Comparison of ENCODE assay signal across 20 cellular contexts in the genomic region with DNA sequence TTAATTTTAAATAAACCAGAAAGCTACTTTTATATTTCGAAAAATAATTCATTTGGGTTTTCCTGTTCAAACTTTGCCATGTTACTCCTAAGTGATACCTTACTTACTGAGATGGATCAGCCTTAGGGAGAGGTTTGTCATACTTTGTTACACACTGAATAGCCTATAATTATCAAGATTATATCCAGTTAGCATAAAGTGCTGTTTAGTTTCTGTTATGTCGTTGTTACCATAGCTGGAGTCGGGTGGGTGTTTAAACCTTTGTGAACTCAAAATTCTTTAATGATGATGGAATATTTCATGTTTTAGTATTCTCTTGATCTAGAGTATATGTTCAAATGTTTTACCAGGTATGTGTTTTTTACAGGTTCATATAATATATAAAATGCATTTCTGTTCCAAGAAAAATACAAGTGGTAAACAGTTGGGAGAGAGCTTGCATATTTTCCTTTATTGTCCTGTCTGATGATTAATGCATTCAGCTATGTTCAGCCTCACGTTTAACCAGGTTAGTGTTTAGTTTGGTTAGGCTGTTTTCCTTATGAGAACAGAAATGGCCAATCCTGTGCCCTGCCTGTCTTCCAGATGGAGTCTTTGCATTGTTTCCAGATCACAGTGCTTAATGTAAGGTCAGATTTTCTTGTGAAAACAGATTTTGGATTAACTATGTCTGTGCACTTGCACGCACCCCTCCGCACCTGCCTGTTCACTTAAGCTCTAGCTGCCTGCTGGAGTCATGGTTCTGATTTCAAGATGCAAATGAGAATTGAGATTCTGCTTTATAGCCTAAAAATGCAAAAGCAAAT.
DNase-seq lines count a peak whose midpoint lies in the region; ATAC-seq, FAIRE-seq and TF ChIP-seq lines count a peak whose summit lies in the region.
"Had no signal": no experiment of that assay in that cellular context is flagged by ENCODE, and none has a peak within 500 bp of the region (broad histone marks: within the 10 kb centered on the region; RNA-seq: fewer than 3 reads in every experiment).

No MANE protein-coding gene starts in this region.

- H3K9me3 ChIP-seq in breast epithelium (no peaks in the 10 kb centered on the region), T-helper 17 cell (ENCODE audit: control insufficient read depth, low read length, poor library complexity, severe bottlenecking) (no peaks in the 10 kb centered on the region), esophagus muscularis mucosa (no peaks in the 10 kb centered on the region)
- H3K9me3 ChIP-seq: upper lobe of right lung had no signal

- no peak for ATAC-seq in T-helper 17 cell
- ATAC-seq in activated T-cell treated with anti-CD3 and anti-CD28 coated beads, Interleukin-2, amount 50 U/mL, for 72 hours (replicated peaks in 1 of 2) = no peak
- no peak for ATAC-seq in HG03280 (IDR thresholded peaks at IDR 0.05; ENCODE audit: unreplicated experiment)
- ATAC-seq: upper lobe of right lung had no signal

- WGBS in esophagus muscularis mucosa = 75% methylated on average over 6 of the region's 6 CpGs

- no peaks in the 10 kb centered on the region for H3K36me3 ChIP-seq in breast epithelium
- no peaks in the 10 kb centered on the region for H3K36me3 ChIP-seq in esophagus muscularis mucosa
- H3K36me3 ChIP-seq: upper lobe of right lung had no signal

- no peak overlapping the region for H3K4me3 ChIP-seq in breast epithelium
- no peak overlapping the region for H3K4me3 ChIP-seq in fibroblast of pulmonary artery (replicated peaks; ENCODE audit: low read depth, low read length)
- no peak overlapping the region for H3K4me3 ChIP-seq in esophagus muscularis mucosa
- H3K4me3 ChIP-seq: upper lobe of right lung had no signal

- peak; percentile 40 for DNase-seq in MCF 10A (ENCODE audit: unreplicated experiment)
- no peak for DNase-seq in breast epithelium (ENCODE audit: low spot score in 2 of 2)
- no peak for DNase-seq in T-helper 17 cell
- peak; percentile 18 for DNase-seq in fibroblast of pulmonary artery (ENCODE audit: low read depth)
- DNase-seq in urothelium cell line (ENCODE audit: low spot score) = peak; percentile 54
- no peak for DNase-seq in activated T-cell treated with anti-CD3 and anti-CD28 coated beads, Interleukin-2, amount 50 U/mL, for 72 hours
- no peak for DNase-seq in esophagus muscularis mucosa (ENCODE audit: extremely low spot score)
- DNase-seq: activated CD8-positive, alpha-beta memory T cell treated with anti-CD3 and anti-CD28 coated beads for 24 hours; activated naive CD4-positive, alpha-beta T cell treated with anti-CD3 and anti-CD28 coated beads for 36 hours; foreskin melanocyte; kidney; NCI-H1694; NK-92 treated with Interleukin-12 subunit alpha and Interleukin-12 subunit beta, amount 100 ng/mL, for 24 hours; T-helper 1 cell; upper lobe of right lung had no signal

- peaks cover 20% of the 10 kb centered on the region for H3K4me1 Mint-ChIP-seq in MCF 10A (ENCODE audit: insufficient read depth, unreplicated experiment)
- peaks cover 8% of the 10 kb centered on the region for H3K4me1 Mint-ChIP-seq in T-helper 17 cell
- peaks cover 8% of the 10 kb centered on the region for H3K4me1 Mint-ChIP-seq in activated T-cell treated with anti-CD3 and anti-CD28 coated beads, Interleukin-2, amount 50 U/mL, for 72 hours (ENCODE audit: low read depth)

- intact Hi-C loops in MCF 10A (cut with micrococcal nuclease) (no loop called here), breast epithelium (cut with DNase I; ENCODE audit: low total_unique reads) (no loop called here), esophagus muscularis mucosa (cut with DNase I) (no loop called here)

- POLR2A ChIA-PET in MCF 10A (lab: Yijun Ruan, JAX) = interaction anchor here (1.0 to 1.7 kb wide), 6 partner anchors 8 to 88 kb away, joined by 3 to 8 read pairs (median 4); no protein-coding TSS in a partner anchor

- peak; percentile 96 for FAIRE-seq in urothelium cell line (lab: Jason Lieb, UNC)
- FAIRE-seq: A204.1, colon, H1, kidney had no signal

- TF ChIP-seq EP300 in esophagus muscularis mucosa (IDR thresholded peaks at IDR 0.05) = no peak

- H3K27me3 ChIP-seq in breast epithelium (no peaks in the 10 kb centered on the region), esophagus muscularis mucosa (no peaks in the 10 kb centered on the region)
- H3K27me3 ChIP-seq: upper lobe of right lung had no signal

- no peak for TF ChIP-seq POLR2A in breast epithelium (IDR thresholded peaks at IDR 0.05)
- TF ChIP-seq POLR2A in esophagus muscularis mucosa (IDR thresholded peaks at IDR 0.05; ENCODE audit: low read depth) = no peak

- TF ChIP-seq CTCF in MCF 10A (IDR thresholded peaks at IDR 0.05; ENCODE audit: unreplicated experiment) (no peak), breast epithelium (IDR thresholded peaks at IDR 0.05) (no peak), fibroblast of pulmonary artery (IDR thresholded peaks at IDR 0.05; ENCODE audit: low read length, missing control alignments) (no peak), esophagus muscularis mucosa (IDR thresholded peaks at IDR 0.05) (no peak)

- H3K4me3 Mint-ChIP-seq in MCF 10A (ENCODE audit: unreplicated experiment) = no peak overlapping the region
- H3K4me3 Mint-ChIP-seq in T-helper 17 cell = no peak overlapping the region
- H3K4me3 Mint-ChIP-seq in activated T-cell treated with anti-CD3 and anti-CD28 coated beads, Interleukin-2, amount 50 U/mL, for 72 hours = no peak overlapping the region
- H3K4me3 Mint-ChIP-seq: activated naive CD4-positive, alpha-beta T cell treated with anti-CD3 and anti-CD28 coated beads for 36 hours; neural crest cell had no signal

- no peaks in the 10 kb centered on the region for H3K9me3 Mint-ChIP-seq in MCF 10A (ENCODE audit: unreplicated experiment)
- H3K9me3 Mint-ChIP-seq in activated T-cell treated with anti-CD3 and anti-CD28 coated beads, Interleukin-2, amount 50 U/mL, for 72 hours = no peaks in the 10 kb centered on the region
- H3K9me3 Mint-ChIP-seq: activated naive CD4-positive, alpha-beta T cell treated with anti-CD3 and anti-CD28 coated beads for 36 hours; neural crest cell had no signal

- H3K27ac ChIP-seq in breast epithelium (no peak overlapping the region), esophagus muscularis mucosa (replicated peaks in 1 of 4) (no peak overlapping the region)
- H3K27ac ChIP-seq: upper lobe of right lung had no signal

- H3K27ac Mint-ChIP-seq in MCF 10A (ENCODE audit: low read depth, unreplicated experiment) = peak overlapping the region; percentile 52
- peak overlapping the region; percentile 19 for H3K27ac Mint-ChIP-seq in T-helper 17 cell
- no peak overlapping the region for H3K27ac Mint-ChIP-seq in activated T-cell treated with anti-CD3 and anti-CD28 coated beads, Interleukin-2, amount 50 U/mL, for 72 hours
- H3K27ac Mint-ChIP-seq: activated naive CD4-positive, alpha-beta T cell treated with anti-CD3 and anti-CD28 coated beads for 36 hours had no signal

- CTCF ChIA-PET in MCF 10A (lab: Yijun Ruan, JAX) = interaction anchor here (0.9 to 1.3 kb wide), 4 partner anchors 25 to 230 kb away, joined by 3 to 4 read pairs (median 3); no protein-coding TSS in a partner anchor

- BruUV-seq in MCF 10A (replicated peaks; lab: Mats Ljungman, UMichigan) = no TSS peak

- H3K4me1 ChIP-seq in breast epithelium (no peaks in the 10 kb centered on the region), esophagus muscularis mucosa (peaks cover 0 to 8% (median 3%) of the 10 kb centered on the region in 4 donors)
- H3K4me1 ChIP-seq: upper lobe of right lung had no signal

- H3K27me3 Mint-ChIP-seq in MCF 10A (ENCODE audit: insufficient read depth, unreplicated experiment) = no peaks in the 10 kb centered on the region
- no peaks in the 10 kb centered on the region for H3K27me3 Mint-ChIP-seq in T-helper 17 cell
- H3K27me3 Mint-ChIP-seq in activated T-cell treated with anti-CD3 and anti-CD28 coated beads, Interleukin-2, amount 50 U/mL, for 72 hours (ENCODE audit: low read depth) = no peaks in the 10 kb centered on the region

- H3K36me3 Mint-ChIP-seq in MCF 10A (ENCODE audit: insufficient read depth, unreplicated experiment) (peaks cover 14% of the 10 kb centered on the region), T-helper 17 cell (ENCODE audit: low read depth) (peaks cover 5% of the 10 kb centered on the region)
- peaks cover 0 to 5% of the 10 kb centered on the region in 2 donors for H3K36me3 Mint-ChIP-seq in activated T-cell treated with anti-CD3 and anti-CD28 coated beads, Interleukin-2, amount 50 U/mL, for 72 hours (ENCODE audit: insufficient read depth in 2 of 2)

Comparison
In these comparisons a context has a peak if more than half of its experiments do, and no peak if none do; other contexts are left out.
1. DNase-seq: peak in MCF 10A (single experiment), fibroblast of pulmonary artery (single experiment) and urothelium cell line (single experiment); none in breast epithelium (0 of 2), T-helper 17 cell (0 of 3), activated T-cell treated with anti-CD3 and anti-CD28 coated beads, Interleukin-2, amount 50 U/mL, for 72 hours (0 of 2) and esophagus muscularis mucosa (single experiment).